8 cellular contexts compared by ENCODE assay signal in genomic region chr9:104747565-104748358, GRCh38. TPM values are rescaled to one million over a fixed set of nuclear protein-coding genes. Genes with fewer than 3 reads are reported as not detected.
DNase-seq lines count a peak whose midpoint lies in the region; ATAC-seq and TF ChIP-seq lines count a peak whose summit lies in the region.

Gene NIPSNAP3A (plus strand): TSS chr9:104747683. CDS start chr9:104747793, 110 bp downstream.

- DNase-seq in COLO668 (lab: John Stamatoyannopoulos, UW; ENCODE audit: unreplicated experiment): peak; percentile 88
- DNase-seq in HL-60 (ENCODE audit: low read depth in 1 of 2, low spot score in 1 of 2): peak; percentile 68 to 94
- peak; percentile 87 for DNase-seq in NOMO-1 treated with dmso at 0.1 percent for 144 hours (lab: John Stamatoyannopoulos, UW; ENCODE audit: unreplicated experiment)
- peak; percentile 61 to 85 (median 69) for DNase-seq in activated CD8-positive, alpha-beta memory T cell treated with anti-CD3 and anti-CD28 coated beads for 48 hours (ENCODE audit: low read depth in 2 of 3, low spot score in 2 of 3)
- DNase-seq in effector memory CD8-positive, alpha-beta T cell: peak; percentile 80 to 87 (median 81)
- DNase-seq in mesendoderm: peak; percentile 82
- DNase-seq in stimulated activated CD8-positive, alpha-beta memory T cell treated with anti-CD3 and anti-CD28 coated beads, Interleukin-12 subunit alpha, Interleukin-12 subunit beta, amount 100 ng/mL, for 4 hours (ENCODE audit: low read depth): peak; percentile 82

- H2BK15ac ChIP-seq in mesendoderm (replicated peaks; ENCODE audit: low read depth): peak within 1 kb of the TSS; percentile 41

- H3K9ac ChIP-seq in mesendoderm (ENCODE audit: low read length): peak within 1 kb of the TSS; percentile 82

- TF ChIP-seq CTCF in HL-60 (IDR thresholded peaks at IDR 0.05; ENCODE audit: insufficient read depth, low read length): no peak

- peaks cover 19% of the 10 kb centered on the region for H3K36me3 Mint-ChIP-seq in effector memory CD8-positive, alpha-beta T cell (ENCODE audit: insufficient read depth)

- H3K4me2 ChIP-seq in mesendoderm (ENCODE audit: low read length): peak within 1 kb of the TSS; percentile 89

- H3K4me3 Mint-ChIP-seq in effector memory CD8-positive, alpha-beta T cell: peak within 1 kb of the TSS; percentile 94

- WGBS in mesendoderm (ENCODE audit: extremely low coverage, insufficient coverage, low lambda C conversion rate): no CpG with 5 or more reads among the region's 71 CpGs

- no peaks in the 10 kb centered on the region for H3K36me3 ChIP-seq in mesendoderm (ENCODE audit: control insufficient read depth, insufficient read depth, low read length)

- H3K4me1 ChIP-seq in mesendoderm (ENCODE audit: control insufficient read depth, low read depth, low read length): no peaks in the 10 kb centered on the region

- H3K23ac ChIP-seq in mesendoderm (ENCODE audit: low read length): peak within 1 kb of the TSS; percentile 92

- peak within 1 kb of the TSS; percentile 88 for H3K56ac ChIP-seq in mesendoderm (ENCODE audit: low read length)

- H3K27me3 Mint-ChIP-seq in effector memory CD8-positive, alpha-beta T cell: no peaks in the 10 kb centered on the region

- H3K27ac ChIP-seq in HL-60 (replicated peaks) (peak within 1 kb of the TSS; percentile 93), mesendoderm (ENCODE audit: low read depth, low read length) (peak within 1 kb of the TSS; percentile 69)

- H3K4me1 Mint-ChIP-seq in effector memory CD8-positive, alpha-beta T cell (ENCODE audit: low read depth in 2 of 2): peaks cover 11% of the 10 kb centered on the region in 2 donors

- H3K18ac ChIP-seq in mesendoderm (ENCODE audit: low read length): peak within 1 kb of the TSS; percentile 82

- H3K4ac ChIP-seq in mesendoderm (ENCODE audit: low read depth, low read length): peak within 1 kb of the TSS; percentile 97

- H3K4me3 ChIP-seq in HL-60 (replicated peaks; ENCODE audit: insufficient read depth, low read length) (peak within 1 kb of the TSS; percentile 83), mesendoderm (ENCODE audit: low read length) (peak within 1 kb of the TSS; percentile 66)

- H4K5ac ChIP-seq in mesendoderm (ENCODE audit: low read length): no peak within 1 kb of the TSS

- H3K27me3 ChIP-seq in HL-60 (ENCODE audit: insufficient read depth, poor library complexity, severe bottlenecking) (no peaks in the 10 kb centered on the region), mesendoderm (ENCODE audit: insufficient read depth, low read length, poor library complexity) (no peaks in the 10 kb centered on the region)

- no peak within 1 kb of the TSS for H2BK120ac ChIP-seq in mesendoderm (ENCODE audit: low read depth, low read length)

- H3K79me2 ChIP-seq in mesendoderm (ENCODE audit: control insufficient read depth, insufficient read depth, low read length): no peaks in the 10 kb centered on the region

- no peak within 1 kb of the TSS for H4K8ac ChIP-seq in mesendoderm (ENCODE audit: low read depth, low read length)

- H2AK5ac ChIP-seq in mesendoderm (ENCODE audit: low read length): no peak within 1 kb of the TSS

- peak within 1 kb of the TSS; percentile 95 to 99 for H3K27ac Mint-ChIP-seq in effector memory CD8-positive, alpha-beta T cell

- H3K9me3 Mint-ChIP-seq in effector memory CD8-positive, alpha-beta T cell: no peaks in the 10 kb centered on the region

- ATAC-seq in GM19463 (IDR thresholded peaks at IDR 0.05; ENCODE audit: unreplicated experiment): peak; percentile 81
- ATAC-seq in effector memory CD8-positive, alpha-beta T cell (replicated peaks): peak; percentile 83

- H2BK5ac ChIP-seq in mesendoderm (ENCODE audit: low read length): peak within 1 kb of the TSS; percentile 26

- H3K79me1 ChIP-seq in mesendoderm (ENCODE audit: low read length): no peaks in the 10 kb centered on the region

RNA-seq across cellular contexts. Expression of gene NIPSNAP3A, which starts in this region (rescaled TPM):
- polyA plus RNA-seq in mesendoderm (2013, experiment 1 of 2): 6.6 TPM
- 7.1 TPM for polyA plus RNA-seq in mesendoderm (2013, experiment 2 of 2)

Comparison
In these comparisons a context has a peak if more than half of its experiments do, and no peak if none do; other contexts are left out.
1. Peak in every context shown above with its lines: DNase-seq, ATAC-seq, H3K4me3 ChIP-seq and H3K27ac ChIP-seq.